1 cellular context compared by ENCODE assay signal in the genomic region with DNA sequence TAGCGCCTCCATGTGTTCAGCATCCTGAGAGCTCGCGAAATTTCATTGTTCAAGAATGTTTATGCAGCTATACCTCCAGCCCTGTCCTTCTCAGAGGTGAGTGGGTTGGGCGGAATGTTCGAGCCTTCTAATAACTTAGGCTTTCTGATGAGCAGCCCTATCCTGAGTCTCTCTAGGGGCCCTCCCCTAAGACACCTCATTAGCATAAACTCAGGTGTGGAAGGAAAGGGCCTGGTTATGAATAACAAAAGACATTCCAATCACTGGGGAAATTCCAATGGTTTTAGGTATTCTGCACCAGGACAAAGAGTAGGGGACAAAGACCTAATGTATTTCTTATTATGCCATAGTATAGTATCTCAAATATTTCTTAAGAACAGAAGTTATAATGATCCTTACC.
TF ChIP-seq lines count a peak whose summit lies in the region.

No MANE protein-coding gene starts in this region.

TF ChIP-seq in WTC11, 78 proteins besides CTCF, POLR2A, EP300 and RAD21 (continued from another document):
- TF ChIP-seq, protein P1, sequence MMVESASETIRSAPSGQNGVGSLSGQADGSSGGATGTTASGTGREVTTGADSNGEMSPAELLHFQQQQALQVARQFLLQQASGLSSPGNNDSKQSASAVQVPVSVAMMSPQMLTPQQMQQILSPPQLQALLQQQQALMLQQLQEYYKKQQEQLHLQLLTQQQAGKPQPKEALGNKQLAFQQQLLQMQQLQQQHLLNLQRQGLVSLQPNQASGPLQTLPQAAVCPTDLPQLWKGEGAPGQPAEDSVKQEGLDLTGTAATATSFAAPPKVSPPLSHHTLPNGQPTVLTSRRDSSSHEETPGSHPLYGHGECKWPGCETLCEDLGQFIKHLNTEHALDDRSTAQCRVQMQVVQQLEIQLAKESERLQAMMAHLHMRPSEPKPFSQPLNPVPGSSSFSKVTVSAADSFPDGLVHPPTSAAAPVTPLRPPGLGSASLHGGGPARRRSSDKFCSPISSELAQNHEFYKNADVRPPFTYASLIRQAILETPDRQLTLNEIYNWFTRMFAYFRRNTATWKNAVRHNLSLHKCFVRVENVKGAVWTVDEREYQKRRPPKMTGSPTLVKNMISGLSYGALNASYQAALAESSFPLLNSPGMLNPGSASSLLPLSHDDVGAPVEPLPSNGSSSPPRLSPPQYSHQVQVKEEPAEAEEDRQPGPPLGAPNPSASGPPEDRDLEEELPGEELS (CRISPR knock-in tag; IDR thresholded peaks at IDR 0.05): no peak
TF ChIP-seq in WTC11: peak in this region for 1.
